12 cellular contexts compared by ENCODE assay signal in the genomic region with DNA sequence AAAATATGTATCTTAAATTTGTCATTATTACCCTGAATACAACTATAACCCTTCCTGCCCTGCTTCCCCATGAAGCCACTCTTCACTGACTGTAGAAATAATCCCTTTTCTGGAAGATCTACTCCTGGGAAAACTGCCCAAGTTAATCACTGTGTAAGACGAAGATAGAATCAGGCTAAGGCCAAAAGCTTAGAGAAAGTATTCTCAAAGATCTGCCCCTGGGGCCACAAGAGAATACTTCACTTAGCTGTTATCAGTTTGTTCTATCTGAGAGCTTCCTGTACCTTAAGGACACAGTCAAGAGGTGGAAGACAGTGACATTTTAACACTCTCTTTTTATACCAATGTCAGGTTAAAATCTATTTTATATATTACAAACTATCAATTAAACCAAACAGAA. TPM values are rescaled to one million over a fixed set of nuclear protein-coding genes. Genes with fewer than 3 reads are reported as not detected.
A peak's percentile ranks its signal among the peaks of the same experiment; 100 is the strongest.
DNase-seq lines count a peak whose midpoint lies in the region; ATAC-seq and TF ChIP-seq lines count a peak whose summit lies in the region.
"Had no signal": no experiment of that assay in that cellular context is flagged by ENCODE, and none has a peak within 500 bp of the region (broad histone marks: within the 10 kb centered on the region; RNA-seq: fewer than 3 reads in every experiment).

No MANE protein-coding gene starts in this region.

- 9% methylated on average over 1 of the region's 1 CpG for WGBS in thyroid gland, 2 donors

- H3K36me3 Mint-ChIP-seq in activated T-cell treated with anti-CD3 and anti-CD28 coated beads, Interleukin-2, amount 50 U/mL, for 24 hours (ENCODE audit: low read depth) = peaks cover 86% of the 10 kb centered on the region
- peaks cover 55% of the 10 kb centered on the region for H3K36me3 Mint-ChIP-seq in activated naive CD8-positive, alpha-beta T cell treated with anti-CD3 and anti-CD28 coated beads, Interleukin-2, amount 50 U/mL, for 24 hours (ENCODE audit: low read depth)

- peak overlapping the region; percentile 76 for H3K27ac ChIP-seq in left ventricle myocardium inferior (replicated peaks)
- H3K27ac ChIP-seq in thyroid gland = peak overlapping the region; percentile 26 to 31 (median 27)

- no peak for TF ChIP-seq POLR2A in thyroid gland (IDR thresholded peaks at IDR 0.05)

- H3K36me3 ChIP-seq in left ventricle myocardium inferior = peaks cover 6% of the 10 kb centered on the region
- no peaks in the 10 kb centered on the region for H3K36me3 ChIP-seq in thyroid gland
- H3K36me3 ChIP-seq: right lobe of liver had no signal

- peak; percentile 48 for ATAC-seq in activated naive CD8-positive, alpha-beta T cell treated with anti-CD3 and anti-CD28 coated beads, Interleukin-2, amount 50 U/mL, for 24 hours
- ATAC-seq in GM19397 (IDR thresholded peaks at IDR 0.05; ENCODE audit: unreplicated experiment) (no peak), GM19463 (IDR thresholded peaks at IDR 0.05; ENCODE audit: unreplicated experiment) (no peak)
- ATAC-seq: HepG2 had no signal

- TF ChIP-seq CTCF in left ventricle myocardium inferior (IDR thresholded peaks at IDR 0.05; ENCODE audit: borderline replicate concordance) = no peak
- no peak for TF ChIP-seq CTCF in thyroid gland (IDR thresholded peaks at IDR 0.05)

- H3K4me3 ChIP-seq in left ventricle myocardium inferior (no peak overlapping the region), thyroid gland (replicated peaks in 1 of 3) (no peak overlapping the region)
- H3K4me3 ChIP-seq: right lobe of liver had no signal

- peaks cover 79% of the 10 kb centered on the region for H3K4me1 Mint-ChIP-seq in activated T-cell treated with anti-CD3 and anti-CD28 coated beads, Interleukin-2, amount 50 U/mL, for 24 hours (ENCODE audit: low read depth)
- H3K4me1 Mint-ChIP-seq in activated naive CD8-positive, alpha-beta T cell treated with anti-CD3 and anti-CD28 coated beads, Interleukin-2, amount 50 U/mL, for 24 hours = peaks cover 78% of the 10 kb centered on the region

- H3K27me3 Mint-ChIP-seq in activated T-cell treated with anti-CD3 and anti-CD28 coated beads, Interleukin-2, amount 50 U/mL, for 24 hours = no peaks in the 10 kb centered on the region
- no peaks in the 10 kb centered on the region for H3K27me3 Mint-ChIP-seq in activated naive CD8-positive, alpha-beta T cell treated with anti-CD3 and anti-CD28 coated beads, Interleukin-2, amount 50 U/mL, for 24 hours

- no peak overlapping the region for H3K4me3 Mint-ChIP-seq in activated T-cell treated with anti-CD3 and anti-CD28 coated beads, Interleukin-2, amount 50 U/mL, for 24 hours
- peak overlapping the region; percentile 38 for H3K4me3 Mint-ChIP-seq in activated naive CD8-positive, alpha-beta T cell treated with anti-CD3 and anti-CD28 coated beads, Interleukin-2, amount 50 U/mL, for 24 hours

- H3K9me3 ChIP-seq in left ventricle myocardium inferior (replicated peaks) = no peaks in the 10 kb centered on the region
- H3K9me3 ChIP-seq in thyroid gland = no peaks in the 10 kb centered on the region
- H3K9me3 ChIP-seq: right lobe of liver had no signal

- H3K27ac Mint-ChIP-seq in activated T-cell treated with anti-CD3 and anti-CD28 coated beads, Interleukin-2, amount 50 U/mL, for 24 hours = peak overlapping the region; percentile 89
- peak overlapping the region; percentile 92 for H3K27ac Mint-ChIP-seq in activated naive CD8-positive, alpha-beta T cell treated with anti-CD3 and anti-CD28 coated beads, Interleukin-2, amount 50 U/mL, for 24 hours

- intact Hi-C loops in left ventricle myocardium inferior (cut with micrococcal nuclease) = no loop called here
- intact Hi-C loops in thyroid gland (cut with DNase I) = no loop called here

- H3K4me1 ChIP-seq in left ventricle myocardium inferior (peaks cover 64% of the 10 kb centered on the region), thyroid gland (peaks cover 24 to 29% of the 10 kb centered on the region in 2 donors)
- H3K4me1 ChIP-seq: right lobe of liver had no signal

- no peaks in the 10 kb centered on the region for H3K9me3 Mint-ChIP-seq in activated T-cell treated with anti-CD3 and anti-CD28 coated beads, Interleukin-2, amount 50 U/mL, for 24 hours
- H3K9me3 Mint-ChIP-seq in activated naive CD8-positive, alpha-beta T cell treated with anti-CD3 and anti-CD28 coated beads, Interleukin-2, amount 50 U/mL, for 24 hours = no peaks in the 10 kb centered on the region

- H3K27me3 ChIP-seq in left ventricle myocardium inferior (ENCODE audit: low read depth) = no peaks in the 10 kb centered on the region
- no peaks in the 10 kb centered on the region for H3K27me3 ChIP-seq in thyroid gland
- H3K27me3 ChIP-seq: right lobe of liver had no signal

- no peak for DNase-seq in activated T-cell treated with anti-CD3 and anti-CD28 coated beads, Interleukin-2, amount 50 U/mL, for 24 hours
- DNase-seq in activated T-cell treated with anti-CD3 and anti-CD28 coated beads for 4 hours (no peak), left ventricle myocardium inferior (no peak), thyroid gland (no peak), NCI-H2081 (lab: John Stamatoyannopoulos, UW) (no peak)
- no peak for DNase-seq in activated naive CD8-positive, alpha-beta T cell treated with anti-CD3 and anti-CD28 coated beads, Interleukin-2, amount 50 U/mL, for 24 hours
- DNase-seq: activated T-cell treated with anti-CD3 and anti-CD28 coated beads, Interleukin-2, amount 50 U/mL, for 1 hour; NCI-H446 treated with DMSO at 0.1 percent for 48 hours; right lobe of liver had no signal

RNA-seq across cellular contexts. Expression of a gene that starts 33.8 kb away (rescaled TPM):
- total RNA-seq in left ventricle myocardium inferior = 18.0 TPM
- total RNA-seq in thyroid gland = 10 to 100 TPM; 59.5 to 88.6 (median 75.6) TPM
